In genomic region chr9:94809778-94810177, GRCh38 we compare ENCODE assay signal across 21 cellular contexts.
"Had no signal": no experiment of that assay in that cellular context is flagged by ENCODE, and none has a peak within 500 bp of the region (broad histone marks: within the 10 kb centered on the region; RNA-seq: fewer than 3 reads in every experiment).

No MANE protein-coding gene starts in this region.

- DNase-seq: effector memory CD4-positive, alpha-beta T cell; erythroblast; foreskin melanocyte; head of caudate nucleus; hippocampal formation; mucosa of descending colon; natural killer cell; occipital lobe; psoas muscle; retina; right lobe of liver; spleen; stimulated activated CD4-positive, alpha-beta T cell treated with anti-CD3 and anti-CD28 coated beads, Interleukin-15, amount 100 ng/mL, for 24 hours; stimulated activated CD4-positive, alpha-beta T cell treated with anti-CD3 and anti-CD28 coated beads, Interleukin-1b, Interleukin-23, amount 100 ng/mL, for 48 hours; stimulated activated CD4-positive, alpha-beta T cell treated with anti-CD3 and anti-CD28 coated beads, Interleukin-4, amount 100 ng/mL, for 24 hours had no signal

- H3K9me3 Mint-ChIP-seq: central memory CD8-positive, alpha-beta T cell; natural killer cell; neural progenitor cell; stimulated activated memory B cell treated with anti-CD40 and anti-IgM and Interleukin-4, amounts not matched to agents 10 μg/mL and 1 μg/mL and 100 μg/mL, for 72 hours; stimulated activated naive CD8-positive, alpha-beta T cell treated with anti-CD3 and anti-CD28 coated beads, Interleukin-15, Interleukin-2, amounts not matched to agents 100 ng/mL and 50 ng/mL, for 24 hours had no signal

- H3K4me3 ChIP-seq: mucosa of descending colon, neural progenitor cell, psoas muscle, right lobe of liver, spleen, tibial nerve had no signal

- H3K27me3 Mint-ChIP-seq: central memory CD8-positive, alpha-beta T cell; stimulated activated memory B cell treated with anti-CD40 and anti-IgM and Interleukin-4, amounts not matched to agents 10 μg/mL and 1 μg/mL and 100 μg/mL, for 72 hours; stimulated activated naive CD8-positive, alpha-beta T cell treated with anti-CD3 and anti-CD28 coated beads, Interleukin-15, Interleukin-2, amounts not matched to agents 100 ng/mL and 50 ng/mL, for 24 hours had no signal

- H3K27ac ChIP-seq: neural progenitor cell, parathyroid adenoma, right lobe of liver, spleen, tibial nerve had no signal

- H3K79me2 ChIP-seq: parathyroid adenoma had no signal

- H3K4me3 Mint-ChIP-seq: central memory CD8-positive, alpha-beta T cell; natural killer cell; neural progenitor cell; stimulated activated memory B cell treated with anti-CD40 and anti-IgM and Interleukin-4, amounts not matched to agents 10 μg/mL and 1 μg/mL and 100 μg/mL, for 72 hours; stimulated activated naive CD8-positive, alpha-beta T cell treated with anti-CD3 and anti-CD28 coated beads, Interleukin-15, Interleukin-2, amounts not matched to agents 100 ng/mL and 50 ng/mL, for 24 hours had no signal

- H3K9me3 ChIP-seq: mucosa of descending colon, psoas muscle, right lobe of liver, spleen, tibial nerve had no signal

- H2AFZ ChIP-seq: neural progenitor cell, parathyroid adenoma had no signal

- H3K9ac ChIP-seq: neural progenitor cell, parathyroid adenoma had no signal

- ATAC-seq: mucosa of descending colon; natural killer cell; right lobe of liver; stimulated activated memory B cell treated with anti-CD40 and anti-IgM and Interleukin-4, amounts not matched to agents 10 μg/mL and 1 μg/mL and 100 μg/mL, for 72 hours had no signal

- H3K27ac Mint-ChIP-seq: natural killer cell; neural progenitor cell; stimulated activated memory B cell treated with anti-CD40 and anti-IgM and Interleukin-4, amounts not matched to agents 10 μg/mL and 1 μg/mL and 100 μg/mL, for 72 hours; stimulated activated naive CD8-positive, alpha-beta T cell treated with anti-CD3 and anti-CD28 coated beads, Interleukin-15, Interleukin-2, amounts not matched to agents 100 ng/mL and 50 ng/mL, for 24 hours had no signal

- H3K36me3 ChIP-seq: neural progenitor cell, right lobe of liver had no signal

- H3K27me3 ChIP-seq: neural progenitor cell, right lobe of liver, spleen, tibial nerve had no signal

- H3K4me1 Mint-ChIP-seq: central memory CD8-positive, alpha-beta T cell had no signal

- H3K36me3 Mint-ChIP-seq: natural killer cell had no signal

- H3K4me2 ChIP-seq: neural progenitor cell had no signal
